Comparison of ENCODE assay signal across 28 cellular contexts in genomic region chr5:96758621-96759020, GRCh38. TPM values are rescaled to one million over a fixed set of nuclear protein-coding genes. Genes with fewer than 3 reads are reported as not detected.
DNase-seq lines count a peak whose midpoint lies in the region; ATAC-seq, FAIRE-seq and TF ChIP-seq lines count a peak whose summit lies in the region.
"Had no signal": no experiment of that assay in that cellular context is flagged by ENCODE, and none has a peak within 500 bp of the region (broad histone marks: within the 10 kb centered on the region; RNA-seq: fewer than 3 reads in every experiment).

No MANE protein-coding gene starts in this region.

- CTCF ChIA-PET in activated CD8-positive, alpha-beta T cell treated with anti-CD3 and anti-CD28 coated beads for 36 hours (lab: Charles Lee) = interaction anchor here (1.4 kb wide), 1 partner anchor 9 kb away, joined by 3 read pairs; no protein-coding TSS in a partner anchor
- CTCF ChIA-PET in activated CD8-positive, alpha-beta T cell treated with anti-CD3 and anti-CD28 coated beads, Interleukin-2, amount 10 ng/mL, durations not matched to agents 7 days and 5 days (lab: Charles Lee) = interaction anchor here (1.3 kb wide), 1 partner anchor 403 kb away, joined by 3 read pairs; no protein-coding TSS in a partner anchor

- H3K9me3 ChIP-seq in body of pancreas = no peaks in the 10 kb centered on the region
- H3K9me3 ChIP-seq: gastroesophageal sphincter, upper lobe of right lung had no signal

- no peak for FAIRE-seq in GM19239 (lab: Jason Lieb, UNC)
- FAIRE-seq: HTR-8/SVneo, keratinocyte had no signal

- in situ Hi-C loops in brain microvascular endothelial cell (cut with HindIII; ENCODE audit: low pct_ligation_motif_present, low sequenced_read_pairs) = no loop called here

- H3K9me3 Mint-ChIP-seq in activated CD8-positive, alpha-beta T cell treated with anti-CD3 and anti-CD28 coated beads for 36 hours = no peaks in the 10 kb centered on the region
- no peaks in the 10 kb centered on the region for H3K9me3 Mint-ChIP-seq in activated CD8-positive, alpha-beta T cell treated with anti-CD3 and anti-CD28 coated beads, Interleukin-2, amount 10 ng/mL, durations not matched to agents 7 days and 5 days (ENCODE audit: insufficient read depth)
- H3K9me3 Mint-ChIP-seq in naive thymus-derived CD8-positive, alpha-beta T cell = no peaks in the 10 kb centered on the region
- H3K9me3 Mint-ChIP-seq: activated CD4-positive, alpha-beta T cell treated with anti-CD3 and anti-CD28 coated beads, Interleukin-2, amount 10 ng/mL, durations not matched to agents 24 days and 14 days; activated naive CD8-positive, alpha-beta T cell treated with anti-CD3 and anti-CD28 coated beads, Interleukin-2, amount 10 ng/mL, durations not matched to agents 7 days and 5 days; brain; effector memory CD8-positive, alpha-beta T cell; stimulated activated effector memory CD8-positive, alpha-beta T cell treated with anti-CD3 and anti-CD28 coated beads, Interleukin-12 subunit alpha, Interleukin-12 subunit beta, amount 100 ng/mL, for 72 hours; T-helper 2 cell treated with Interferon-gamma antibody and Interleukin-4, amounts not matched to agents 5 μg/mL and 100 μg/mL, for 36 hours had no signal

- 87 to 89% methylated on average over 4 of the region's 4 CpGs for WGBS in body of pancreas, 2 donors

- POLR2A ChIA-PET in activated CD8-positive, alpha-beta T cell treated with anti-CD3 and anti-CD28 coated beads for 36 hours (lab: Charles Lee) = interaction anchor here (1.0 kb wide), 1 partner anchor 10 kb away, joined by 3 read pairs; no protein-coding TSS in a partner anchor
- POLR2A ChIA-PET in activated CD8-positive, alpha-beta T cell treated with anti-CD3 and anti-CD28 coated beads, Interleukin-2, amount 10 ng/mL, durations not matched to agents 7 days and 5 days (lab: Charles Lee) = no interaction called here
- POLR2A ChIA-PET in naive thymus-derived CD8-positive, alpha-beta T cell (lab: Charles Lee) = no interaction called here

- TF ChIP-seq POLR2A in body of pancreas (IDR thresholded peaks at IDR 0.05) = no peak

- no peak for TF ChIP-seq CTCF in activated CD8-positive, alpha-beta T cell treated with anti-CD3 and anti-CD28 coated beads for 36 hours (IDR thresholded peaks at IDR 0.05)
- no peak for TF ChIP-seq CTCF in brain microvascular endothelial cell (IDR thresholded peaks at IDR 0.05; ENCODE audit: low read depth, low read length, missing control alignments)
- TF ChIP-seq CTCF in body of pancreas (IDR thresholded peaks at IDR 0.05) = no peak

- no peak for ATAC-seq in activated CD8-positive, alpha-beta T cell treated with anti-CD3 and anti-CD28 coated beads for 36 hours
- ATAC-seq in activated CD8-positive, alpha-beta T cell treated with anti-CD3 and anti-CD28 coated beads, Interleukin-2, amount 10 ng/mL, durations not matched to agents 7 days and 5 days = no peak
- no peak for ATAC-seq in naive thymus-derived CD8-positive, alpha-beta T cell
- no peak for ATAC-seq in body of pancreas
- ATAC-seq: effector memory CD8-positive, alpha-beta T cell; gastroesophageal sphincter; stimulated activated effector memory CD8-positive, alpha-beta T cell treated with anti-CD3 and anti-CD28 coated beads, Interleukin-12 subunit alpha, Interleukin-12 subunit beta, amount 100 ng/mL, for 72 hours; upper lobe of right lung had no signal

- no peak overlapping the region for H3K4me3 ChIP-seq in brain microvascular endothelial cell (ENCODE audit: low read depth, low read length)
- no peak overlapping the region for H3K4me3 ChIP-seq in body of pancreas
- H3K4me3 ChIP-seq: gastroesophageal sphincter, lung, upper lobe of right lung had no signal

- H3K27me3 ChIP-seq in brain microvascular endothelial cell (replicated peaks) (no peaks in the 10 kb centered on the region), body of pancreas (no peaks in the 10 kb centered on the region)
- H3K27me3 ChIP-seq: gastroesophageal sphincter, upper lobe of right lung had no signal

- H3K36me3 ChIP-seq in brain microvascular endothelial cell (replicated peaks) = peaks cover 62% of the 10 kb centered on the region
- H3K36me3 ChIP-seq in body of pancreas (replicated peaks in 1 of 2; ENCODE audit: insufficient read depth in 1 of 2, low read depth in 2 of 2) = peaks cover 11 to 36% of the 10 kb centered on the region in 2 donors

- H3K36me3 Mint-ChIP-seq in activated CD8-positive, alpha-beta T cell treated with anti-CD3 and anti-CD28 coated beads for 36 hours (ENCODE audit: low read depth) = peaks cover 31% of the 10 kb centered on the region
- H3K36me3 Mint-ChIP-seq in activated CD8-positive, alpha-beta T cell treated with anti-CD3 and anti-CD28 coated beads, Interleukin-2, amount 10 ng/mL, durations not matched to agents 7 days and 5 days (ENCODE audit: low read depth) = peaks cover 52% of the 10 kb centered on the region
- peaks cover 0 to 76% (median 12%) of the 10 kb centered on the region in 3 donors for H3K36me3 Mint-ChIP-seq in naive thymus-derived CD8-positive, alpha-beta T cell

- H3K4me3 Mint-ChIP-seq in activated CD8-positive, alpha-beta T cell treated with anti-CD3 and anti-CD28 coated beads for 36 hours = no peak overlapping the region
- no peak overlapping the region for H3K4me3 Mint-ChIP-seq in activated CD8-positive, alpha-beta T cell treated with anti-CD3 and anti-CD28 coated beads, Interleukin-2, amount 10 ng/mL, durations not matched to agents 7 days and 5 days
- H3K4me3 Mint-ChIP-seq in naive thymus-derived CD8-positive, alpha-beta T cell = no peak overlapping the region
- H3K4me3 Mint-ChIP-seq: activated CD4-positive, alpha-beta T cell treated with anti-CD3 and anti-CD28 coated beads, Interleukin-2, amount 10 ng/mL, durations not matched to agents 24 days and 14 days; activated naive CD8-positive, alpha-beta T cell treated with anti-CD3 and anti-CD28 coated beads, Interleukin-2, amount 10 ng/mL, durations not matched to agents 7 days and 5 days; brain; effector memory CD8-positive, alpha-beta T cell; stimulated activated effector memory CD8-positive, alpha-beta T cell treated with anti-CD3 and anti-CD28 coated beads, Interleukin-12 subunit alpha, Interleukin-12 subunit beta, amount 100 ng/mL, for 72 hours; T-helper 2 cell treated with Interferon-gamma antibody and Interleukin-4, amounts not matched to agents 5 μg/mL and 100 μg/mL, for 36 hours had no signal

- peaks cover 2% of the 10 kb centered on the region for H3K4me1 Mint-ChIP-seq in activated CD8-positive, alpha-beta T cell treated with anti-CD3 and anti-CD28 coated beads for 36 hours (ENCODE audit: low read depth)
- no peaks in the 10 kb centered on the region for H3K4me1 Mint-ChIP-seq in activated CD8-positive, alpha-beta T cell treated with anti-CD3 and anti-CD28 coated beads, Interleukin-2, amount 10 ng/mL, durations not matched to agents 7 days and 5 days (ENCODE audit: low read depth)
- H3K4me1 Mint-ChIP-seq in naive thymus-derived CD8-positive, alpha-beta T cell = peaks cover 0 to 13% (median 6%) of the 10 kb centered on the region in 4 donors
- H3K4me1 Mint-ChIP-seq: activated CD4-positive, alpha-beta T cell treated with anti-CD3 and anti-CD28 coated beads, Interleukin-2, amount 10 ng/mL, durations not matched to agents 24 days and 14 days; stimulated activated effector memory CD8-positive, alpha-beta T cell treated with anti-CD3 and anti-CD28 coated beads, Interleukin-12 subunit alpha, Interleukin-12 subunit beta, amount 100 ng/mL, for 72 hours had no signal

- H3K4me1 ChIP-seq in body of pancreas = no peaks in the 10 kb centered on the region
- H3K4me1 ChIP-seq: gastroesophageal sphincter, upper lobe of right lung had no signal

- peak overlapping the region; percentile 23 for H3K27ac Mint-ChIP-seq in activated CD8-positive, alpha-beta T cell treated with anti-CD3 and anti-CD28 coated beads for 36 hours
- H3K27ac Mint-ChIP-seq in activated CD8-positive, alpha-beta T cell treated with anti-CD3 and anti-CD28 coated beads, Interleukin-2, amount 10 ng/mL, durations not matched to agents 7 days and 5 days = no peak overlapping the region
- peak overlapping the region in 8 of 10 donors; percentile 20 to 92 (median 71) for H3K27ac Mint-ChIP-seq in naive thymus-derived CD8-positive, alpha-beta T cell
- H3K27ac Mint-ChIP-seq: activated CD4-positive, alpha-beta T cell treated with anti-CD3 and anti-CD28 coated beads, Interleukin-2, amount 10 ng/mL, durations not matched to agents 24 days and 14 days; activated naive CD8-positive, alpha-beta T cell treated with anti-CD3 and anti-CD28 coated beads, Interleukin-2, amount 10 ng/mL, durations not matched to agents 7 days and 5 days; brain; stimulated activated effector memory CD8-positive, alpha-beta T cell treated with anti-CD3 and anti-CD28 coated beads, Interleukin-12 subunit alpha, Interleukin-12 subunit beta, amount 100 ng/mL, for 72 hours; T-helper 2 cell treated with Interferon-gamma antibody and Interleukin-4, amounts not matched to agents 5 μg/mL and 100 μg/mL, for 36 hours had no signal

- H3K27ac ChIP-seq in brain microvascular endothelial cell (peak overlapping the region; percentile 46), body of pancreas (no peak overlapping the region)
- H3K27ac ChIP-seq: gastroesophageal sphincter, upper lobe of right lung, VCaP had no signal

- intact Hi-C loops in activated CD8-positive, alpha-beta T cell treated with anti-CD3 and anti-CD28 coated beads for 36 hours (cut with micrococcal nuclease) = no loop called here
- intact Hi-C loops in body of pancreas (cut with DNase I) = no loop called here

- no peaks in the 10 kb centered on the region for H3K27me3 Mint-ChIP-seq in activated CD8-positive, alpha-beta T cell treated with anti-CD3 and anti-CD28 coated beads for 36 hours
- H3K27me3 Mint-ChIP-seq in activated CD8-positive, alpha-beta T cell treated with anti-CD3 and anti-CD28 coated beads, Interleukin-2, amount 10 ng/mL, durations not matched to agents 7 days and 5 days (ENCODE audit: low read depth) = no peaks in the 10 kb centered on the region
- H3K27me3 Mint-ChIP-seq in naive thymus-derived CD8-positive, alpha-beta T cell = no peaks in the 10 kb centered on the region
- H3K27me3 Mint-ChIP-seq: activated CD4-positive, alpha-beta T cell treated with anti-CD3 and anti-CD28 coated beads, Interleukin-2, amount 10 ng/mL, durations not matched to agents 24 days and 14 days; activated naive CD8-positive, alpha-beta T cell treated with anti-CD3 and anti-CD28 coated beads, Interleukin-2, amount 10 ng/mL, durations not matched to agents 7 days and 5 days; brain; effector memory CD8-positive, alpha-beta T cell had no signal

- no peak for DNase-seq in activated CD8-positive, alpha-beta T cell treated with anti-CD3 and anti-CD28 coated beads for 36 hours
- no peak for DNase-seq in activated CD8-positive, alpha-beta T cell treated with anti-CD3 and anti-CD28 coated beads, Interleukin-2, amount 10 ng/mL, durations not matched to agents 7 days and 5 days
- DNase-seq in HCEC 1CT = peak; percentile 45
- peak; percentile 59 for DNase-seq in brain microvascular endothelial cell
- DNase-seq in naive thymus-derived CD8-positive, alpha-beta T cell = no peak
- no peak for DNase-seq in GM19239 (ENCODE audit: insufficient read length, low spot score)
- no peak for DNase-seq in body of pancreas
- DNase-seq in NCI-H128 (lab: John Stamatoyannopoulos, UW; ENCODE audit: unreplicated experiment) = no peak
- DNase-seq: 8988T; activated CD4-positive, alpha-beta T cell treated with anti-CD3 and anti-CD28 coated beads, Interleukin-2, amount 10 ng/mL, durations not matched to agents 24 days and 14 days; activated naive CD8-positive, alpha-beta T cell treated with anti-CD3 and anti-CD28 coated beads, Interleukin-2, amount 10 ng/mL, durations not matched to agents 7 days and 5 days; DMS153; effector memory CD8-positive, alpha-beta T cell; GF-D8; NCI-H1694; NCI-H2171; NCI-H526 treated with DMSO at 0.1 percent for 48 hours; nucleus accumbens; small intestine; upper lobe of right lung had no signal

RNA-seq across cellular contexts. Expression of gene ERAP1, which starts 49.1 kb away (rescaled TPM):
- total RNA-seq in activated CD8-positive, alpha-beta T cell treated with anti-CD3 and anti-CD28 coated beads for 36 hours = 10 to 100 TPM; 60.1 to 62.3 TPM
- 100 to 1,000 TPM in 1 of 2 experiments, 10 to 100 TPM in 1; 98.4 to 105 TPM for total RNA-seq in activated CD8-positive, alpha-beta T cell treated with anti-CD3 and anti-CD28 coated beads, Interleukin-2, amount 10 ng/mL, durations not matched to agents 7 days and 5 days
- total RNA-seq in naive thymus-derived CD8-positive, alpha-beta T cell = 100 to 1,000 TPM; 120 to 124 TPM
- polyA plus RNA-seq in naive thymus-derived CD8-positive, alpha-beta T cell = 10 to 100 TPM; 48.2 to 83.9 (median 62.7) TPM
- total RNA-seq in body of pancreas = 10 to 100 TPM; 11.5 to 20.2 TPM

Comparison
In these comparisons a context has a peak if more than half of its experiments do, and no peak if none do; other contexts are left out.
1. DNase-seq: peak in HCEC 1CT (single experiment) and brain microvascular endothelial cell (single experiment); none in activated CD8-positive, alpha-beta T cell treated with anti-CD3 and anti-CD28 coated beads for 36 hours (single experiment), activated CD8-positive, alpha-beta T cell treated with anti-CD3 and anti-CD28 coated beads, Interleukin-2, amount 10 ng/mL, durations not matched to agents 7 days and 5 days (single experiment), naive thymus-derived CD8-positive, alpha-beta T cell (0 of 10), GM19239 (single experiment), body of pancreas (0 of 4) and NCI-H128 (single experiment).